ENCODE assay signal across 18 cellular contexts in the genomic region with DNA sequence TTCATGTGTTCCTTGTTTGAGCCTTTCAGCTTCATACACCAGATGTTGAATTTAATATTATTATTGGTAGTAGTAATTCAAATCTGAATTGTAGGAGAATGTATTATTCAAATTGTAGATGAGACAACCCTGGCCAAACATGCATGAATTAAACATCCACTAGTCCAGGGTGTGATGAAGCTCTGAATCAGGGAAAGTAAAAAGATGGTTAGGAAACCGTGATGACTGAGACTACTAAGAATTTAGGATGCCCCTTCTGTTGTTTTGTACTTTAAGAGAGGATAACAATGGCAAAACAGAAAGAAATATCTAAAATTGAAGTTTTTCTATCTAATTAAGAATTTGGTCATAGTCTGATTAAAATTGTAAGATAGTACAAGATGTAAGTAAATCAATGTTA.
A peak's percentile ranks its signal among the peaks of the same experiment; 100 is the strongest.
DNase-seq lines count a peak whose midpoint lies in the region; ATAC-seq and TF ChIP-seq lines count a peak whose summit lies in the region.
"Had no signal": no experiment of that assay in that cellular context is flagged by ENCODE, and none has a peak within 500 bp of the region (broad histone marks: within the 10 kb centered on the region; RNA-seq: fewer than 3 reads in every experiment).

No MANE protein-coding gene starts in this region.

- H3K27ac ChIP-seq in dorsolateral prefrontal cortex: no peak overlapping the region
- H3K27ac ChIP-seq: A549 had no signal

- no peaks in the 10 kb centered on the region for H3K27me3 ChIP-seq in dorsolateral prefrontal cortex

- DNase-seq in ELR (ENCODE audit: low read depth) (peak; percentile 34), HCEC 1CT (peak; percentile 58), cerebellar nuclear complex (lab: John Stamatoyannopoulos, UW) (no peak), dorsolateral prefrontal cortex (no peak), SK-N-DZ (ENCODE audit: low spot score) (no peak)
- DNase-seq: 8988T; ACHN; C1 segment of cervical spinal cord; CD4-positive, alpha-beta memory T cell; COR-L47; DMS153; DND-41; GDM1; GOT3 had no signal

- no peak overlapping the region for H3K4me3 Mint-ChIP-seq in nephron
- H3K4me3 Mint-ChIP-seq: CD4-positive, alpha-beta memory T cell had no signal

- H3K9me3 Mint-ChIP-seq in nephron: no peaks in the 10 kb centered on the region

- no peak for ATAC-seq in HG03469 (IDR thresholded peaks at IDR 0.05; ENCODE audit: unreplicated experiment)
- ATAC-seq: A549 had no signal

- intact Hi-C loops in dorsolateral prefrontal cortex (cut with DNase I): no loop called here

- no peaks in the 10 kb centered on the region for H3K27me3 Mint-ChIP-seq in nephron (ENCODE audit: low read depth)
- H3K27me3 Mint-ChIP-seq: CD4-positive, alpha-beta memory T cell had no signal

- no peak overlapping the region for H3K4me3 ChIP-seq in dorsolateral prefrontal cortex
- H3K4me3 ChIP-seq: A549, HAP-1 had no signal

- TF ChIP-seq CTCF in nephron (IDR thresholded peaks at IDR 0.05; ENCODE audit: unreplicated experiment in 3 of 3) (no peak), dorsolateral prefrontal cortex (IDR thresholded peaks at IDR 0.05 in 54 of 56, conservative IDR thresholded peaks at IDR 0.05 in 2 of 56; ENCODE audit: low read depth in 1 of 56, partially characterized antibody in 56 of 56) (no peak)

- H3K36me3 Mint-ChIP-seq in nephron (ENCODE audit: low read depth): no peaks in the 10 kb centered on the region
- H3K36me3 Mint-ChIP-seq: CD4-positive, alpha-beta memory T cell had no signal

- H3K27ac Mint-ChIP-seq in nephron: peak overlapping the region in 2 of 3 experiments; percentile 43 to 67
- H3K27ac Mint-ChIP-seq: CD4-positive, alpha-beta memory T cell had no signal

- H3K4me1 Mint-ChIP-seq in nephron: peaks cover 7% of the 10 kb centered on the region
- H3K4me1 Mint-ChIP-seq: CD4-positive, alpha-beta memory T cell had no signal

Comparison
In these comparisons a context has a peak if more than half of its experiments do, and no peak if none do; other contexts are left out.
1. DNase-seq: peak in ELR (single experiment) and HCEC 1CT (single experiment); none in cerebellar nuclear complex (0 of 2), dorsolateral prefrontal cortex (0 of 10) and SK-N-DZ (single experiment).